ENCODE assay signal across 22 cellular contexts in genomic region chr4:26030260-26030667, GRCh38.
DNase-seq lines count a peak whose midpoint lies in the region; ATAC-seq and TF ChIP-seq lines count a peak whose summit lies in the region.
"Had no signal": no experiment of that assay in that cellular context is flagged by ENCODE, and none has a peak within 500 bp of the region (broad histone marks: within the 10 kb centered on the region; RNA-seq: fewer than 3 reads in every experiment).

No MANE protein-coding gene starts in this region.

- no peak overlapping the region for H3K4me3 ChIP-seq in GM12865 (ENCODE audit: low read depth, low read length)
- peak overlapping the region; percentile 40 for H3K4me3 ChIP-seq in HUES64 (ENCODE audit: low read length)
- no peak overlapping the region for H3K4me3 ChIP-seq in endodermal cell (ENCODE audit: low read length)
- H3K4me3 ChIP-seq in dorsolateral prefrontal cortex, result no peak overlapping the region
- H3K4me3 ChIP-seq: ascending aorta, spleen, upper lobe of right lung had no signal

- H3K36me3 Mint-ChIP-seq in endodermal cell (ENCODE audit: low read depth) (no peaks in the 10 kb centered on the region), nephron (ENCODE audit: low read depth) (no peaks in the 10 kb centered on the region)
- H3K36me3 Mint-ChIP-seq: CD8-positive, alpha-beta memory T cell; immature natural killer cell had no signal

- H3K9me3 Mint-ChIP-seq in endodermal cell, result no peaks in the 10 kb centered on the region
- no peaks in the 10 kb centered on the region for H3K9me3 Mint-ChIP-seq in nephron
- H3K9me3 Mint-ChIP-seq: CD8-positive, alpha-beta memory T cell; immature natural killer cell had no signal

- no peaks in the 10 kb centered on the region for H3K9me3 ChIP-seq in HUES64 (ENCODE audit: insufficient read depth, low read depth, low read length)
- no peaks in the 10 kb centered on the region for H3K9me3 ChIP-seq in endodermal cell (ENCODE audit: control insufficient read depth, low read length)
- H3K9me3 ChIP-seq: ascending aorta, spleen, upper lobe of right lung had no signal

- H3K27ac ChIP-seq in HUES64 (ENCODE audit: low read depth, low read length) (peak overlapping the region; percentile 100), endodermal cell (ENCODE audit: low read depth, low read length) (no peak overlapping the region), dorsolateral prefrontal cortex (no peak overlapping the region)
- H3K27ac ChIP-seq: ascending aorta, spleen, upper lobe of right lung had no signal

- TF ChIP-seq CTCF in GM12865 (IDR thresholded peaks at IDR 0.05; ENCODE audit: insufficient read depth, low read depth, low read length, missing control alignments) (no peak), endodermal cell (conservative IDR thresholded peaks at IDR 0.05) (no peak), nephron (IDR thresholded peaks at IDR 0.05; ENCODE audit: unreplicated experiment in 3 of 3) (no peak), dorsolateral prefrontal cortex (IDR thresholded peaks at IDR 0.05 in 54 of 56, conservative IDR thresholded peaks at IDR 0.05 in 2 of 56; ENCODE audit: low read depth in 1 of 56, partially characterized antibody in 56 of 56) (no peak)

- H3K4me3 Mint-ChIP-seq in endodermal cell (peak overlapping the region; percentile 45), nephron (peak overlapping the region in 1 of 3 experiments; percentile 2)
- H3K4me3 Mint-ChIP-seq: CD8-positive, alpha-beta memory T cell; immature natural killer cell had no signal

- H3K27ac Mint-ChIP-seq in endodermal cell (peak overlapping the region; percentile 79), nephron (peak overlapping the region; percentile 3 to 60 (median 48))
- H3K27ac Mint-ChIP-seq: CD8-positive, alpha-beta memory T cell; immature natural killer cell had no signal

- H3K36me3 ChIP-seq in HUES64 (ENCODE audit: insufficient read depth, low read length), result no peaks in the 10 kb centered on the region
- H3K36me3 ChIP-seq in endodermal cell (ENCODE audit: control insufficient read depth, insufficient read depth, low read length), result no peaks in the 10 kb centered on the region
- H3K36me3 ChIP-seq: ascending aorta, spleen, upper lobe of right lung had no signal

- H3K9ac ChIP-seq in HUES64 (ENCODE audit: low read depth, low read length) (peak overlapping the region; percentile 76), endodermal cell (ENCODE audit: extremely low read depth, low read length, poor library complexity, severe bottlenecking) (no peak overlapping the region)

- WGBS in HUES64, result 2% methylated on average over 5 of the region's 5 CpGs
- WGBS in endodermal cell (ENCODE audit: insufficient coverage in 1 of 2, insufficient read length in 1 of 2), 2 experiments, result 33 to 46% methylated on average over 3 to 5 of the region's 5 CpGs

- H3K27me3 Mint-ChIP-seq in endodermal cell (ENCODE audit: insufficient read depth), result peaks cover 34% of the 10 kb centered on the region
- H3K27me3 Mint-ChIP-seq in nephron (ENCODE audit: low read depth), result no peaks in the 10 kb centered on the region

- H3K4me1 ChIP-seq in HUES64 (ENCODE audit: insufficient read depth, low read length) (peaks cover 31% of the 10 kb centered on the region), endodermal cell (ENCODE audit: control insufficient read depth, insufficient read depth, low read length) (peaks cover 12% of the 10 kb centered on the region)

- H3K27me3 ChIP-seq in HUES64 (ENCODE audit: insufficient read depth, low read length) (peaks cover 3% of the 10 kb centered on the region; the same call in 1 of the 2 replicates), endodermal cell (ENCODE audit: control insufficient read depth, insufficient read depth, low read length, poor library complexity, severe bottlenecking) (peaks cover 11% of the 10 kb centered on the region), dorsolateral prefrontal cortex (peaks cover 0 to 6% (median 0%) of the 10 kb centered on the region in 45 donors)
- H3K27me3 ChIP-seq: ascending aorta, upper lobe of right lung had no signal

- ATAC-seq in GM18858 (IDR thresholded peaks at IDR 0.05; ENCODE audit: unreplicated experiment) (no peak), GM19467 (IDR thresholded peaks at IDR 0.05; ENCODE audit: unreplicated experiment) (no peak), HG03571 (IDR thresholded peaks at IDR 0.05; ENCODE audit: unreplicated experiment) (no peak)
- ATAC-seq: left ventricle myocardium superior, upper lobe of right lung had no signal

- intact Hi-C loops in dorsolateral prefrontal cortex (cut with DNase I), result no loop called here

- H3K4me1 Mint-ChIP-seq in endodermal cell (peaks cover 23% of the 10 kb centered on the region), nephron (peaks cover 33% of the 10 kb centered on the region)
- H3K4me1 Mint-ChIP-seq: immature natural killer cell had no signal

- DNase-seq in GM12865 (ENCODE audit: low read depth) (peak; percentile 26), endodermal cell (peak; percentile 86), dorsolateral prefrontal cortex (no peak)
- DNase-seq: activated naive CD4-positive, alpha-beta T cell treated with Interleukin-2 at 50 U/mL for 16 hours; CD8-positive, alpha-beta memory T cell; effector memory CD4-positive, alpha-beta T cell; immature natural killer cell; KG1; NCI-H1694; NCI-H2171 treated with DMSO at 0.1 percent for 48 hours; NCI-H69; Right ventricle myocardium superior; spleen; stimulated activated CD4-positive, alpha-beta T cell treated with anti-CD3 and anti-CD28 coated beads, Interleukin-4, amount 100 ng/mL, for 4 hours; upper lobe of right lung had no signal

Comparison
In these comparisons a context has a peak if more than half of its experiments do, and no peak if none do; other contexts are left out.
1. DNase-seq: peak in GM12865 (single experiment) and endodermal cell (single experiment); none in dorsolateral prefrontal cortex (0 of 10).